In the genomic region with DNA sequence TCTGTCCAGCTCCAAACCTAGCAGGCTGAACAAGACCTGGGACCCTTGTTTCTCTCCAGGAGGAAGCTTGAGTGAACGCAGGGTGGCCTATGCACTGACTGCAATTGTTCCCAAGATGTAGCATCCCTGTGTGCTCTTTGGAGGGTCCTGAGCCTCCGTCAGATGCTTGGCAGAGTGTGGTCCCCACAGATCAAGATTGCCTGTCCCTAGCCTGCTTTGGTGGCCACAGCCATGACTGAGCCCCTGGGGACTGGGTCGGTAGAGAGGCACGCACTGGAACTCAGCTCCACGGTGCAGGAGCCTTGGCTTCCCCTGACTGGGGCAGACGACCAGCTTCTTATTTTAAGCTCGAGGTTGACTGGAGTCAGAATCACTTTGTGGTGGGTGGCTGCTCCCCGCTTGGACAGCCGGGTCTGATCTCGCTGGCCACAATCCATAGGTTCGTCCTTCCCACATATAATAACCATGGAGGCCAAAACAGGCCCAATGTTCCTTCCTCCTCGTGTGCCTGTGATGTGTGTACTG, we compare ENCODE assay signal across 10 cellular contexts.
DNase-seq lines count a peak whose midpoint lies in the region; ATAC-seq and TF ChIP-seq lines count a peak whose summit lies in the region.
"Had no signal": no experiment of that assay in that cellular context is flagged by ENCODE, and none has a peak within 500 bp of the region (broad histone marks: within the 10 kb centered on the region; RNA-seq: fewer than 3 reads in every experiment).

No MANE protein-coding gene starts in this region.

- WGBS in gastroesophageal sphincter (ENCODE audit: low coverage in 1 of 2), 2 donors = 85% methylated on average over 5 of the region's 12 CpGs; no CpG with 5 or more reads in 1 of the 2 donors

- BruUV-seq in PC-3 (replicated peaks; lab: Mats Ljungman, UMichigan) = no TSS peak

- CTCF ChIA-PET in PC-3 (lab: Charles Lee) = no interaction called here

- no peaks in the 10 kb centered on the region for H4K20me1 ChIP-seq in PC-3 (ENCODE audit: low read length)

- H3K4me1 ChIP-seq in PC-3 (ENCODE audit: insufficient read depth, low read length) = peaks cover 46% of the 10 kb centered on the region
- peaks cover 0 to 56% (median 18%) of the 10 kb centered on the region in 3 donors for H3K4me1 ChIP-seq in gastroesophageal sphincter
- peaks cover 28 to 52% of the 10 kb centered on the region in 2 donors for H3K4me1 ChIP-seq in thoracic aorta (ENCODE audit: control insufficient read depth in 1 of 2, low read depth in 2 of 2)
- H3K4me1 ChIP-seq: A549 had no signal

- intact Hi-C loops in PC-3 (cut with micrococcal nuclease) = no loop called here

- H3K4me3 ChIP-seq in PC-3 (ENCODE audit: low read length) = no peak overlapping the region
- H3K4me3 ChIP-seq in gastroesophageal sphincter = no peak overlapping the region
- H3K4me3 ChIP-seq in thoracic aorta = no peak overlapping the region
- H3K4me3 ChIP-seq: A549 had no signal

- TF ChIP-seq CTCF in PC-3 (conservative IDR thresholded peaks at IDR 0.05; ENCODE audit: low read depth, low read length) (no peak), gastroesophageal sphincter (IDR thresholded peaks at IDR 0.05) (no peak), thoracic aorta (IDR thresholded peaks at IDR 0.05) (no peak), GM20000 (IDR thresholded peaks at IDR 0.05; ENCODE audit: extremely low read depth, missing control alignments) (no peak)

- no peaks in the 10 kb centered on the region for H3K9me2 ChIP-seq in PC-3 (replicated peaks; ENCODE audit: low read length)

- peaks cover 3% of the 10 kb centered on the region for H3F3A ChIP-seq in PC-3 (ENCODE audit: low read length, unreplicated experiment)

- no peaks in the 10 kb centered on the region for H3K9me3 ChIP-seq in PC-3 (ENCODE audit: low read length)
- H3K9me3 ChIP-seq in gastroesophageal sphincter = peaks cover 0 to under 1% (median 0%) of the 10 kb centered on the region in 3 donors
- no peaks in the 10 kb centered on the region for H3K9me3 ChIP-seq in thoracic aorta
- H3K9me3 ChIP-seq: A549 had no signal

- H3K79me2 ChIP-seq in PC-3 (ENCODE audit: low read length) = no peaks in the 10 kb centered on the region

- no peak for ATAC-seq in PC-3
- no peak for ATAC-seq in gastroesophageal sphincter
- ATAC-seq in thoracic aorta (ENCODE audit: insufficient number of reproducible peaks, low FRiP score, low read depth) = no peak
- no peak for ATAC-seq in HG02763 (IDR thresholded peaks at IDR 0.05; ENCODE audit: unreplicated experiment)
- ATAC-seq: SK-N-SH treated with all-trans-retinoic acid at 6 μM for 48 hours had no signal

- POLR2A ChIA-PET in PC-3 (lab: Charles Lee; ENCODE audit: unreplicated experiment) = no interaction called here

- H3K9ac ChIP-seq in PC-3 (ENCODE audit: low read length) = no peak overlapping the region; the same call in 1 of the 2 replicates

- H3K27me3 ChIP-seq in PC-3 (ENCODE audit: low read length) (no peaks in the 10 kb centered on the region), gastroesophageal sphincter (no peaks in the 10 kb centered on the region), thoracic aorta (replicated peaks; ENCODE audit: insufficient read depth) (no peaks in the 10 kb centered on the region)

- H3K27ac ChIP-seq in PC-3 (ENCODE audit: low read length) (peak overlapping the region; percentile 58), gastroesophageal sphincter (peak overlapping the region in 3 of 4 donors; percentile 87 to 95 (median 94)), thoracic aorta (peak overlapping the region; percentile 99)
- H3K27ac ChIP-seq: A549 had no signal

- DNase-seq in activated CD4-positive, alpha-beta T cell treated with anti-CD3 and anti-CD28 coated beads for 48 hours = peak; percentile 36
- DNase-seq in activated CD4-positive, alpha-beta T cell treated with anti-CD3 and anti-CD28 coated beads, Interleukin-2, amount 50 U/mL, for 48 hours = no peak
- DNase-seq in PC-3 (no peak), thoracic aorta (ENCODE audit: low spot score) (no peak), GM20000 (ENCODE audit: low spot score) (no peak), NCI-H1105 (lab: John Stamatoyannopoulos, UW) (no peak)

- TF ChIP-seq POLR2A in gastroesophageal sphincter (IDR thresholded peaks at IDR 0.05) = no peak

- no peak for TF ChIP-seq EP300 in gastroesophageal sphincter (IDR thresholded peaks at IDR 0.05)

- H3K4me2 ChIP-seq in PC-3 (ENCODE audit: low read length) = no peak overlapping the region
- H3K4me2 ChIP-seq: A549 had no signal

- no peaks in the 10 kb centered on the region for H3K36me3 ChIP-seq in PC-3 (ENCODE audit: low read depth, low read length)
- H3K36me3 ChIP-seq in gastroesophageal sphincter = peaks cover 0 to 33% of the 10 kb centered on the region in 2 donors
- peaks cover 10% of the 10 kb centered on the region for H3K36me3 ChIP-seq in thoracic aorta

- H2AFZ ChIP-seq in PC-3 (ENCODE audit: low read length) = no peak overlapping the region
